Comparison of ENCODE assay signal across 10 cellular contexts in genomic region chr6:88650029-88650619, GRCh38.
DNase-seq lines count a peak whose midpoint lies in the region; ATAC-seq and TF ChIP-seq lines count a peak whose summit lies in the region.
"Had no signal": no experiment of that assay in that cellular context is flagged by ENCODE, and none has a peak within 500 bp of the region (broad histone marks: within the 10 kb centered on the region; RNA-seq: fewer than 3 reads in every experiment).

No MANE protein-coding gene starts in this region.

- H3K27me3 ChIP-seq in stomach = no peaks in the 10 kb centered on the region
- H3K27me3 ChIP-seq in Karpas-422 (ENCODE audit: low read length) = no peaks in the 10 kb centered on the region

- intact Hi-C loops in stomach (cut with DNase I; ENCODE audit: low total_unique reads) = no loop called here

- no peaks in the 10 kb centered on the region for H3K4me1 ChIP-seq in stomach
- no peaks in the 10 kb centered on the region for H3K4me1 ChIP-seq in Karpas-422 (ENCODE audit: low read length)

- H3K9ac ChIP-seq in Karpas-422 (ENCODE audit: low read length) = no peak overlapping the region

- no peaks in the 10 kb centered on the region for H4K20me1 ChIP-seq in Karpas-422 (ENCODE audit: insufficient read depth, low read depth, low read length)

- TF ChIP-seq EP300 in stomach (IDR thresholded peaks at IDR 0.05) = no peak

- ATAC-seq in GM18499 (IDR thresholded peaks at IDR 0.05; ENCODE audit: insufficient read depth, unreplicated experiment) (peak; percentile 92), GM21723 (IDR thresholded peaks at IDR 0.05; ENCODE audit: unreplicated experiment) (peak; percentile 93), HG03558 (IDR thresholded peaks at IDR 0.05; ENCODE audit: extremely low read depth, unreplicated experiment) (peak; percentile 98)
- no peak for ATAC-seq in activated CD4-positive, CD25-positive, alpha-beta regulatory T cell treated with anti-CD3 and anti-CD28 coated beads, Interleukin-2, amount 50 U/mL, for 24 hours
- ATAC-seq: natural killer cell treated with Interleukin-12 subunit alpha and Interleukin-12 subunit beta and Interleukin-15 and Interleukin-18, amount 100 ng/mL, for 72 hours; stimulated activated naive CD8-positive, alpha-beta T cell treated with anti-CD3 and anti-CD28 coated beads, Interleukin-15, amount 100 ng/mL, for 72 hours had no signal

- no peak for TF ChIP-seq CTCF in fibroblast of the aortic adventitia (IDR thresholded peaks at IDR 0.05; ENCODE audit: insufficient read depth, low read length)
- no peak for TF ChIP-seq CTCF in stomach (IDR thresholded peaks at IDR 0.05)

- H3K36me3 ChIP-seq in stomach (no peaks in the 10 kb centered on the region), Karpas-422 (ENCODE audit: insufficient read depth, low read length) (no peaks in the 10 kb centered on the region)

- no peak overlapping the region for H2AFZ ChIP-seq in Karpas-422 (ENCODE audit: low read length)

- DNase-seq in fibroblast of the aortic adventitia (ENCODE audit: low read depth) = peak; percentile 85
- no peak for DNase-seq in stomach
- DNase-seq in midbrain (lab: John Stamatoyannopoulos, UW) = no peak
- no peak for DNase-seq in Karpas-422
- DNase-seq: stimulated activated naive CD8-positive, alpha-beta T cell treated with anti-CD3 and anti-CD28 coated beads, Interleukin-15, amount 100 ng/mL, for 72 hours had no signal

- H3K9me2 ChIP-seq in Karpas-422 (replicated peaks; ENCODE audit: insufficient read depth, low read length) = no peaks in the 10 kb centered on the region

- 72 to 86% (median 80%) methylated on average over 5 of the region's 5 CpGs for WGBS in stomach, 5 donors

- no peak for TF ChIP-seq POLR2A in stomach (IDR thresholded peaks at IDR 0.05)

- H3K4me2 ChIP-seq in Karpas-422 (ENCODE audit: low read depth, low read length, poor library complexity, severe bottlenecking) = no peak overlapping the region

- no peaks in the 10 kb centered on the region; the same call in 1 of the 2 replicates for H3K79me2 ChIP-seq in Karpas-422 (ENCODE audit: low read length)

- no peak overlapping the region for H3K4me3 ChIP-seq in fibroblast of the aortic adventitia (ENCODE audit: low read depth, low read length)
- H3K4me3 ChIP-seq in stomach = no peak overlapping the region
- no peak overlapping the region for H3K4me3 ChIP-seq in Karpas-422 (ENCODE audit: low read length)

- H3K27ac ChIP-seq in stomach (no peak overlapping the region), Karpas-422 (ENCODE audit: low read length) (no peak overlapping the region)

- no peaks in the 10 kb centered on the region for H3K9me3 ChIP-seq in stomach
- H3K9me3 ChIP-seq in Karpas-422 (ENCODE audit: low read length) = no peaks in the 10 kb centered on the region

Comparison
In these comparisons a context has a peak if more than half of its experiments do, and no peak if none do; other contexts are left out.
1. ATAC-seq: peak in GM18499 (single experiment), GM21723 (single experiment) and HG03558 (single experiment); none in activated CD4-positive, CD25-positive, alpha-beta regulatory T cell treated with anti-CD3 and anti-CD28 coated beads, Interleukin-2, amount 50 U/mL, for 24 hours (0 of 2).